Comparison of ENCODE assay signal across 11 cellular contexts in genomic region chr6:38310061-38310460, GRCh38.
"Had no signal": no experiment of that assay in that cellular context is flagged by ENCODE, and none has a peak within 500 bp of the region (broad histone marks: within the 10 kb centered on the region; RNA-seq: fewer than 3 reads in every experiment).

No MANE protein-coding gene starts in this region.

- H3K4me1 ChIP-seq: ascending aorta, foreskin keratinocyte had no signal

- H3K36me3 Mint-ChIP-seq: activated naive CD8-positive, alpha-beta T cell treated with anti-CD3 and anti-CD28 coated beads, Interleukin-2, amount 10 ng/mL, durations not matched to agents 7 days and 5 days had no signal

- H3K27me3 ChIP-seq: ascending aorta, foreskin keratinocyte had no signal

- H3K4me3 Mint-ChIP-seq: activated CD4-positive, alpha-beta memory T cell treated with anti-CD3 and anti-CD28 coated beads, Interleukin-2, amount 10 ng/mL, durations not matched to agents 7 days and 5 days; activated naive CD8-positive, alpha-beta T cell treated with anti-CD3 and anti-CD28 coated beads, Interleukin-2, amount 10 ng/mL, durations not matched to agents 7 days and 5 days; nephron progenitor cell had no signal

- H3K9me3 ChIP-seq: ascending aorta had no signal

- DNase-seq: activated CD4-positive, alpha-beta memory T cell treated with anti-CD3 and anti-CD28 coated beads, Interleukin-2, amount 10 ng/mL, durations not matched to agents 7 days and 5 days; activated gamma-delta T cell treated with Interleukin-2 at 50 U/mL for 16 hours; activated naive CD8-positive, alpha-beta T cell treated with anti-CD3 and anti-CD28 coated beads, Interleukin-2, amount 10 ng/mL, durations not matched to agents 7 days and 5 days; activated T-cell treated with anti-CD3 and anti-CD28 coated beads, Interleukin-2, amount 50 U/mL, for 48 hours; foreskin keratinocyte; nephron progenitor cell; stimulated activated CD4-positive, alpha-beta T cell treated with anti-CD3 and anti-CD28 coated beads, Interleukin-4, amount 100 ng/mL, for 1 hour; stimulated activated CD8-positive, alpha-beta memory T cell treated with anti-CD3 and anti-CD28 coated beads, Interleukin-4, amount 100 ng/mL, for 48 hours; stimulated activated naive CD8-positive, alpha-beta T cell treated with anti-CD3 and anti-CD28 coated beads, Interleukin-15, Interleukin-2, amounts not matched to agents 100 U/mL and 50 U/mL, for 24 hours; T1000 had no signal

- H3K36me3 ChIP-seq: ascending aorta had no signal

- H3K27ac ChIP-seq: ascending aorta, foreskin keratinocyte had no signal

- H3K27ac Mint-ChIP-seq: activated CD4-positive, alpha-beta memory T cell treated with anti-CD3 and anti-CD28 coated beads, Interleukin-2, amount 10 ng/mL, durations not matched to agents 7 days and 5 days; activated naive CD8-positive, alpha-beta T cell treated with anti-CD3 and anti-CD28 coated beads, Interleukin-2, amount 10 ng/mL, durations not matched to agents 7 days and 5 days; nephron progenitor cell had no signal

- H3K27me3 Mint-ChIP-seq: activated CD4-positive, alpha-beta memory T cell treated with anti-CD3 and anti-CD28 coated beads, Interleukin-2, amount 10 ng/mL, durations not matched to agents 7 days and 5 days; activated naive CD8-positive, alpha-beta T cell treated with anti-CD3 and anti-CD28 coated beads, Interleukin-2, amount 10 ng/mL, durations not matched to agents 7 days and 5 days had no signal

- H3K4me3 ChIP-seq: ascending aorta had no signal

- ATAC-seq: foreskin keratinocyte; stimulated activated naive CD8-positive, alpha-beta T cell treated with anti-CD3 and anti-CD28 coated beads, Interleukin-15, Interleukin-2, amounts not matched to agents 100 U/mL and 50 U/mL, for 24 hours had no signal
